In genomic region chr3:111582114-111582461, GRCh38 we compare ENCODE assay signal across 13 cellular contexts. TPM values are rescaled to one million over a fixed set of nuclear protein-coding genes. Genes with fewer than 3 reads are reported as not detected.
A peak's percentile ranks its signal among the peaks of the same experiment; 100 is the strongest.
DNase-seq lines count a peak whose midpoint lies in the region; ATAC-seq and TF ChIP-seq lines count a peak whose summit lies in the region.
"Had no signal": no experiment of that assay in that cellular context is flagged by ENCODE, and none has a peak within 500 bp of the region (broad histone marks: within the 10 kb centered on the region; RNA-seq: fewer than 3 reads in every experiment).

No MANE protein-coding gene starts in this region.

- H3K4me3 ChIP-seq in Panc1 (ENCODE audit: low read depth in 2 of 2, low read length in 2 of 2) = no peak overlapping the region
- no peak overlapping the region for H3K4me3 ChIP-seq in epithelial cell of proximal tubule (ENCODE audit: low read depth, low read length)
- H3K4me3 ChIP-seq in smooth muscle cell = no peak overlapping the region
- H3K4me3 ChIP-seq: BLaER1 treated with 17β-estradiol and CSF1 and Interleukin-3, amounts not matched to agents 10 nM and 100 nM; K562; thoracic aorta had no signal

- peaks cover 83% of the 10 kb centered on the region for H3K36me3 Mint-ChIP-seq in activated CD4-positive, alpha-beta T cell treated with anti-CD3 and anti-CD28 coated beads, Interleukin-2, amount 10 ng/mL, durations not matched to agents 24 days and 14 days (ENCODE audit: low read depth)

- POLR2A ChIA-PET in Panc1 (lab: Charles Lee) = no interaction called here

- H3K36me3 ChIP-seq in Panc1 (ENCODE audit: control insufficient read depth, insufficient read depth, low read length) (no peaks in the 10 kb centered on the region), smooth muscle cell (ENCODE audit: low read depth) (no peaks in the 10 kb centered on the region)
- H3K36me3 ChIP-seq: thoracic aorta had no signal

- in situ Hi-C loops in Panc1 (cut with HindIII; ENCODE audit: low pct_unique_long_range_greater_than_20kb, low sequenced_read_pairs) = no loop called here

- H3K4me3 Mint-ChIP-seq in activated CD4-positive, alpha-beta T cell treated with anti-CD3 and anti-CD28 coated beads, Interleukin-2, amount 10 ng/mL, durations not matched to agents 24 days and 14 days = peak overlapping the region; percentile 15
- H3K4me3 Mint-ChIP-seq: dendritic cell treated with granulocyte-macrophage colony-stimulating factor and Interleukin-4, amounts not matched to agents 40 ng/mL and 50 ng/mL, for 4 days had no signal

- no peak for DNase-seq in activated CD4-positive, alpha-beta T cell treated with anti-CD3 and anti-CD28 coated beads, Interleukin-2, amount 10 ng/mL, durations not matched to agents 24 days and 14 days
- DNase-seq in activated CD4-positive, alpha-beta T cell treated with anti-CD3 and anti-CD28 coated beads for 1 hour = no peak
- no peak for DNase-seq in Panc1 (ENCODE audit: low read depth, low spot score)
- peak; percentile 88 for DNase-seq in epithelial cell of proximal tubule (ENCODE audit: low read depth)
- no peak for DNase-seq in smooth muscle cell (lab: John Stamatoyannopoulos, UW; ENCODE audit: unreplicated experiment)
- no peak for DNase-seq in NCI-H82 treated with DMSO at 0.1 percent for 48 hours (lab: John Stamatoyannopoulos, UW; ENCODE audit: unreplicated experiment)
- DNase-seq in NCI-H187 (lab: John Stamatoyannopoulos, UW) = no peak
- DNase-seq in GM20000 (ENCODE audit: low spot score) = no peak
- DNase-seq: NCI-H748 treated with DMSO at 0.1 percent for 48 hours had no signal

- peak overlapping the region; percentile 24 for H3K4me2 ChIP-seq in smooth muscle cell
- H3K4me2 ChIP-seq: BLaER1 treated with 17β-estradiol and CSF1 and Interleukin-3, amounts not matched to agents 10 nM and 100 nM had no signal

- CTCF ChIA-PET in Panc1 (lab: Charles Lee) = no interaction called here

- H3K9me3 ChIP-seq in Panc1 (ENCODE audit: control insufficient read depth, insufficient read depth, low read depth, low read length) (no peaks in the 10 kb centered on the region), smooth muscle cell (replicated peaks; ENCODE audit: low read depth) (no peaks in the 10 kb centered on the region)
- H3K9me3 ChIP-seq: thoracic aorta had no signal

- H3K9me3 Mint-ChIP-seq in activated CD4-positive, alpha-beta T cell treated with anti-CD3 and anti-CD28 coated beads, Interleukin-2, amount 10 ng/mL, durations not matched to agents 24 days and 14 days = peaks cover 30% of the 10 kb centered on the region
- H3K9me3 Mint-ChIP-seq: dendritic cell treated with granulocyte-macrophage colony-stimulating factor and Interleukin-4, amounts not matched to agents 40 ng/mL and 50 ng/mL, for 4 days had no signal

- no TSS peak for BruUV-seq in Panc1 (replicated peaks; lab: Mats Ljungman, UMichigan)

- no peak overlapping the region for H2AFZ ChIP-seq in smooth muscle cell (ENCODE audit: low read depth)

- no peaks in the 10 kb centered on the region for H4K20me1 ChIP-seq in smooth muscle cell (ENCODE audit: low read depth)
- H4K20me1 ChIP-seq: BLaER1 treated with 17β-estradiol and CSF1 and Interleukin-3, amounts not matched to agents 10 nM and 100 nM had no signal

- 0% methylated on average over 1 of the region's 1 CpG for WGBS in smooth muscle cell (ENCODE audit: low lambda C conversion rate)

- H3K27ac ChIP-seq in Panc1 (ENCODE audit: low read length) (no peak overlapping the region), smooth muscle cell (ENCODE audit: low read depth) (peak overlapping the region; percentile 87)
- H3K27ac ChIP-seq: BLaER1 treated with 17β-estradiol and CSF1 and Interleukin-3, amounts not matched to agents 10 nM and 100 nM had no signal

- ATAC-seq in Panc1 = peak; percentile 68
- ATAC-seq: K562 had no signal

- H3K27me3 ChIP-seq in Panc1 (ENCODE audit: control insufficient read depth, insufficient read depth, low read length) (no peaks in the 10 kb centered on the region), smooth muscle cell (ENCODE audit: low read depth) (no peaks in the 10 kb centered on the region)
- H3K27me3 ChIP-seq: BLaER1 treated with 17β-estradiol and CSF1 and Interleukin-3, amounts not matched to agents 10 nM and 100 nM had no signal

- peak overlapping the region; percentile 86 for H3K27ac Mint-ChIP-seq in activated CD4-positive, alpha-beta T cell treated with anti-CD3 and anti-CD28 coated beads, Interleukin-2, amount 10 ng/mL, durations not matched to agents 24 days and 14 days
- H3K27ac Mint-ChIP-seq: dendritic cell treated with granulocyte-macrophage colony-stimulating factor and Interleukin-4, amounts not matched to agents 40 ng/mL and 50 ng/mL, for 4 days had no signal

- H3K4me1 Mint-ChIP-seq in activated CD4-positive, alpha-beta T cell treated with anti-CD3 and anti-CD28 coated beads, Interleukin-2, amount 10 ng/mL, durations not matched to agents 24 days and 14 days = peaks cover 77% of the 10 kb centered on the region

- no peaks in the 10 kb centered on the region for H3K27me3 Mint-ChIP-seq in activated CD4-positive, alpha-beta T cell treated with anti-CD3 and anti-CD28 coated beads, Interleukin-2, amount 10 ng/mL, durations not matched to agents 24 days and 14 days
- H3K27me3 Mint-ChIP-seq: dendritic cell treated with granulocyte-macrophage colony-stimulating factor and Interleukin-4, amounts not matched to agents 40 ng/mL and 50 ng/mL, for 4 days had no signal

- H3K9ac ChIP-seq in smooth muscle cell (ENCODE audit: low read depth) = peak overlapping the region; percentile 25
- H3K9ac ChIP-seq: BLaER1 treated with 17β-estradiol and CSF1 and Interleukin-3, amounts not matched to agents 10 nM and 100 nM had no signal

- H3F3A ChIP-seq in smooth muscle cell (ENCODE audit: low read depth) = peaks cover 13% of the 10 kb centered on the region

- intact Hi-C loops in activated CD4-positive, alpha-beta T cell treated with anti-CD3 and anti-CD28 coated beads, Interleukin-2, amount 10 ng/mL, durations not matched to agents 24 days and 14 days (cut with micrococcal nuclease) = loop anchor here (1.0 kb wide), 3 partner anchors 13 to 34 kb away; partner anchors contain the start of gene ZBED2
- intact Hi-C loops in Panc1 (cut with micrococcal nuclease; ENCODE audit: unreplicated experiment) = no loop called here

- no peaks in the 10 kb centered on the region for H3K79me2 ChIP-seq in smooth muscle cell (ENCODE audit: low read depth)

- H3K4me1 ChIP-seq in Panc1 (ENCODE audit: control insufficient read depth, insufficient read depth, low read length) (no peaks in the 10 kb centered on the region), smooth muscle cell (ENCODE audit: low read depth) (no peaks in the 10 kb centered on the region)

- TF ChIP-seq CTCF in Panc1 (IDR thresholded peaks at IDR 0.05) (no peak), epithelial cell of proximal tubule (conservative IDR thresholded peaks at IDR 0.05; ENCODE audit: low read depth, low read length) (no peak), smooth muscle cell (IDR thresholded peaks at IDR 0.05; ENCODE audit: borderline replicate concordance, insufficient read depth, poor library complexity, severe bottlenecking) (no peak), GM20000 (IDR thresholded peaks at IDR 0.05; ENCODE audit: extremely low read depth, missing control alignments) (no peak)

RNA-seq across cellular contexts. Expression of gene ZBED2, which starts 13.1 kb away (rescaled TPM):
- total RNA-seq in activated CD4-positive, alpha-beta T cell treated with anti-CD3 and anti-CD28 coated beads, Interleukin-2, amount 10 ng/mL, durations not matched to agents 24 days and 14 days = 587 and 596 TPM in 2 replicates
- total RNA-seq in Panc1 (2021; ENCODE audit: unreplicated experiment) (0.10 TPM), epithelial cell of proximal tubule (2.4 and 14.7 TPM in 2 replicates), smooth muscle cell (9.2 and 11.9 TPM in 2 replicates)
- polyA plus RNA-seq in Panc1 (2012; ENCODE audit: insufficient read length) = not detected
- 2.4 and 17.0 TPM in 2 replicates for polyA plus RNA-seq in smooth muscle cell
- total RNA-seq: thoracic aorta had no signal
- polyA plus RNA-seq: K562 had no signal

RNA-seq across cellular contexts. Expression of gene CD96, which starts 40.1 kb away (rescaled TPM):
- 50.5 and 60.5 TPM in 2 replicates for total RNA-seq in activated CD4-positive, alpha-beta T cell treated with anti-CD3 and anti-CD28 coated beads, Interleukin-2, amount 10 ng/mL, durations not matched to agents 24 days and 14 days
- not detected for total RNA-seq in Panc1 (2021; ENCODE audit: unreplicated experiment)
- polyA plus RNA-seq in Panc1 (2012; ENCODE audit: insufficient read length) = not detected
- 0.14 TPM in 1 of 2 replicates, not detected in the other for total RNA-seq in epithelial cell of proximal tubule
- total RNA-seq in smooth muscle cell = 0.09 TPM in 2 replicates
- 0.33 and 0.46 TPM in 2 replicates for polyA plus RNA-seq in smooth muscle cell

Comparison
In these comparisons a context has a peak if more than half of its experiments do, and no peak if none do; other contexts are left out.
1. RNA of gene ZBED2, which starts 13.1 kb away (total RNA-seq): 587 to 596 TPM in activated CD4-positive, alpha-beta T cell treated with anti-CD3 and anti-CD28 coated beads, Interleukin-2, amount 10 ng/mL, durations not matched to agents 24 days and 14 days; 9.2 to 11.9 TPM in smooth muscle cell, 2.4 to 14.7 TPM in epithelial cell of proximal tubule and 0.10 TPM in Panc1 (single experiment); every median in the first group is over 10 times any median in the second.
2. RNA of gene CD96, which starts 40.1 kb away (total RNA-seq): 50.5 to 60.5 TPM in activated CD4-positive, alpha-beta T cell treated with anti-CD3 and anti-CD28 coated beads, Interleukin-2, amount 10 ng/mL, durations not matched to agents 24 days and 14 days; 0.09 TPM in smooth muscle cell, not detected in Panc1 (single experiment) and 0.14 TPM in epithelial cell of proximal tubule; every median in the first group is over 10 times any median in the second.